ENCODE assay signal across 24 cellular contexts in the genomic region with DNA sequence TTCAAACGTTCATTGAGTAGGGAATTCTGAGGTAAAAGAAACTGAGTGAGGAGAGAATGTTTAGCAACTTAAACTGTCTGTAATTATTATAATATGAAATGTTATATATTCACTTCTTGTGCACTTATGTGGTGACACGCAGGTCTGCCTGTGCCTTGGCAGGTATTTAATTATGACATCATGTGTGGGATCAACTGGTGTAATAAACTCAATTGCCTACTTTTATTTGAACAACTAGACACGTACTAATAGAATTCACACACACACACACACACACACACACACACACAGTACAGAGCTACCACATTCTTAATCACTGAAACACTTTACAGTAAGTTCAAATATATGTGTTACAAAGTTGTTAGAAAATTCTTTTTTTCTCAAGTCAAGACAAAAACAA. TPM values are rescaled to one million over a fixed set of nuclear protein-coding genes. Genes with fewer than 3 reads are reported as not detected.
DNase-seq lines count a peak whose midpoint lies in the region; ATAC-seq and TF ChIP-seq lines count a peak whose summit lies in the region.
"Had no signal": no experiment of that assay in that cellular context is flagged by ENCODE, and none has a peak within 500 bp of the region (broad histone marks: within the 10 kb centered on the region; RNA-seq: fewer than 3 reads in every experiment).

No MANE protein-coding gene starts in this region.

- H3K4me3 ChIP-seq in choroid plexus epithelial cell (ENCODE audit: low read depth, low read length) (no peak overlapping the region), Peyer's patch (no peak overlapping the region)
- H3K4me3 ChIP-seq: HAP-1, psoas muscle, tibial artery had no signal

- TF ChIP-seq POLR2A in Peyer's patch (IDR thresholded peaks at IDR 0.05), result no peak

- DNase-seq in NCI-H2196 (lab: John Stamatoyannopoulos, UW; ENCODE audit: unreplicated experiment) (peak; percentile 1), NCI-H2196 treated with DMSO at 0.1 percent for 48 hours (lab: John Stamatoyannopoulos, UW; ENCODE audit: unreplicated experiment) (no peak), choroid plexus epithelial cell (ENCODE audit: low read depth) (peak; percentile 61), kidney glomerular epithelial cell (lab: John Stamatoyannopoulos, UW) (peak; percentile 44), Peyer's patch (no peak), iPS-NIHi7 (ENCODE audit: extremely low spot score) (no peak), 8988T (no peak)
- DNase-seq: ACHN; activated CD4-positive, CD25-positive, alpha-beta regulatory T cell; activated CD8-positive, alpha-beta memory T cell treated with anti-CD3 and anti-CD28 coated beads for 24 hours; CD4-positive, CD25-positive, alpha-beta regulatory T cell; cerebellar nuclear complex; DND-41; immature natural killer cell; KBM-7; NCI-H2171 treated with DMSO at 0.1 percent for 48 hours; psoas muscle; stimulated activated naive B cell treated with anti-CD40 and anti-IgM and Interleukin-4, amounts not matched to agents 10 μg/mL and 1 μg/mL and 100 μg/mL, for 72 hours; tibial artery had no signal

- no peak overlapping the region for H3K27ac ChIP-seq in Peyer's patch
- H3K27ac ChIP-seq: psoas muscle, tibial artery had no signal

- no peak for ATAC-seq in GM19351 (IDR thresholded peaks at IDR 0.05; ENCODE audit: unreplicated experiment)
- ATAC-seq: activated T-helper 17 cell treated with anti-CD3 and anti-CD28 coated beads, Interleukin-2, amount 50 U/mL, for 72 hours; stimulated activated naive B cell treated with anti-CD40 and anti-IgM and Interleukin-4, amounts not matched to agents 10 μg/mL and 1 μg/mL and 100 μg/mL, for 72 hours had no signal

- no peaks in the 10 kb centered on the region for H3K4me1 ChIP-seq in Peyer's patch
- H3K4me1 ChIP-seq: HAP-1, psoas muscle, tibial artery had no signal

- H3K27me3 ChIP-seq in Peyer's patch, result no peaks in the 10 kb centered on the region
- H3K27me3 ChIP-seq: tibial artery had no signal

- H3K9me3 ChIP-seq in Peyer's patch, result no peaks in the 10 kb centered on the region
- H3K9me3 ChIP-seq: HAP-1, psoas muscle, tibial artery had no signal

- no peak for TF ChIP-seq CTCF in choroid plexus epithelial cell (conservative IDR thresholded peaks at IDR 0.05; ENCODE audit: low read depth, low read length)
- no peak for TF ChIP-seq CTCF in Peyer's patch (IDR thresholded peaks at IDR 0.05)

- no peaks in the 10 kb centered on the region for H3K36me3 ChIP-seq in Peyer's patch

RNA-seq across cellular contexts. Expression of gene SLC25A31, which starts 20.7 kb away (rescaled TPM):
- not detected for total RNA-seq in Peyer's patch
- total RNA-seq: activated T-helper 17 cell treated with anti-CD3 and anti-CD28 coated beads, Interleukin-2, amount 50 U/mL, for 72 hours; CD4-positive, CD25-positive, alpha-beta regulatory T cell; psoas muscle; Right ventricle myocardium inferior; T-helper 1 cell treated with Interleukin-12 subunit alpha and Interleukin-12 subunit beta and Interleukin-4 antibody, amounts not matched to agents 30 ng/mL and 1 ng/mL, for 36 hours had no signal

Comparison
In these comparisons a context has a peak if more than half of its experiments do, and no peak if none do; other contexts are left out.
1. DNase-seq: peak in NCI-H2196 (single experiment), choroid plexus epithelial cell (single experiment) and kidney glomerular epithelial cell (single experiment); none in NCI-H2196 treated with DMSO at 0.1 percent for 48 hours (single experiment), Peyer's patch (0 of 3), iPS-NIHi7 (single experiment) and 8988T (single experiment).